In the genomic region with DNA sequence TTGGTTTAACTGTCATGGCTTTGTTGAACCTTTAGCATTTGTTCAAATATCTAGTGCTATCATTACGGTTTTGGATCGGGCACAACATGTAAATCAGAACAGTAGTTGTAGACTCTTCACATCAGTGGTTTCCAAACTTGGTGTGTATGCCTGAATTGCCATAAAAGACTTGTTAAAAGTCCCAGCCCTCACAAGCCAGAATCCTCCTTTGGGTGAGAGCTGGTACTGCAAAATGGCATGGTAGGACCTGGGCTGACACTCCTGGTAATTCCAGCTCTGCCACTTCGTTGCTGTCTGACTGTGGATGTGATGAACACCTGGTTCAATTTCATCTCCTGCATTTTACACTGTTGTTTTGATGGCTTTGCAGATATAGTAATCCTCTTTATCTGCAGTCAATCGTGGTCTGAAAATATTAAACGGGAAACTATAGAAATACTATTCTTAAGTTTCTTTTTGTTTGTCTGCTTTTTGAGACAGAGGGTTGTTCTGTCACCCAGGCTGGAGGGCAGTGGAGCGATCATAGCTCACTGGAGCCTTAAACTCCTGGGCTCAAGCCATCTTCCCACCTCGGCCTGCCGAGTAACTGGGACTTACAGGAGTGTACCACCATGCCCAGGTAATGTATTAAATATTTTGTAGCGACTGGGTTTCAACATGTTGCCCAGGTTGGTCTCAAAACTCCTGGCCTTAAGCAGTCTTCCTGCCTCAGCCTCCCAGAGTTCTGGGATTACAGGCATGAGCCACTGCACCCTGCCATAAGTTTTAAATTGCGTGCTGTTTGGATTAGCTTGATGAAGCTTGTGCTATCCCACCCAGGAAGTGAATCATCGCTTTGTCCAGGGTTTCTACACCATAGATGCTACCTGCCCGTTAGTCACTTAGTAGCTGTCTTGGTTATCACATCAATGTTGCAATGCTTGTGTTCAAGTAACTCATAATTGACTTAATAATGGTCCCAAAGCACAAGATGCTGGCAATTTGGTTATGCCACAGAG, we compare ENCODE assay signal across 8 cellular contexts.
DNase-seq lines count a peak whose midpoint lies in the region; ATAC-seq, FAIRE-seq and TF ChIP-seq lines count a peak whose summit lies in the region.

No MANE protein-coding gene starts in this region.

- ATAC-seq in pancreas (peak; percentile 39 to 62 (median 50)), HG03457 (IDR thresholded peaks at IDR 0.05; ENCODE audit: unreplicated experiment) (no peak)

- H3K36me3 ChIP-seq in pancreas: no peaks in the 10 kb centered on the region

- peak overlapping the region; percentile 95 for H3K27ac ChIP-seq in RWPE1
- H3K27ac ChIP-seq in pancreas: no peak overlapping the region

- no peaks in the 10 kb centered on the region for H3K9me3 ChIP-seq in pancreas

- TF ChIP-seq CTCF in RWPE1 (conservative IDR thresholded peaks at IDR 0.05; ENCODE audit: low read depth): no peak; the same call in 1 of the 2 replicates
- TF ChIP-seq CTCF in pancreas (IDR thresholded peaks at IDR 0.05): peak in 1 of 4 donors; percentile 7

- DNase-seq in DMS 273 treated with DMSO at 0.1 percent for 48 hours (lab: John Stamatoyannopoulos, UW) (peak; percentile 15), HEK293T (ENCODE audit: extremely low spot score) (peak; percentile 52), RWPE1 (ENCODE audit: low spot score) (peak; percentile 78), pancreas (no peak), NCI-H774 (lab: John Stamatoyannopoulos, UW) (no peak), putamen (ENCODE audit: low spot score) (no peak)
- peak; percentile 39 for DNase-seq in central memory CD4-positive, alpha-beta T cell

- POLR2A ChIA-PET in HEK293T (lab: Yijun Ruan, JAX): interaction anchor here (1.1 kb wide), 1 partner anchor 107 kb away, joined by 5 read pairs; no protein-coding TSS in a partner anchor
- POLR2A ChIA-PET in RWPE1 (lab: Yijun Ruan, JAX; ENCODE audit: low non-redundant PET): no interaction called here

- no peak overlapping the region for H3K4me3 ChIP-seq in pancreas

- no peaks in the 10 kb centered on the region for H3K27me3 ChIP-seq in pancreas

- peaks cover 0 to 17% (median 0%) of the 10 kb centered on the region in 3 donors for H3K4me1 ChIP-seq in pancreas

- CTCF ChIA-PET in HEK293T (lab: Yijun Ruan, JAX) (interaction anchor here (0.6 to 0.9 kb wide), 2 partner anchors 35 to 58 kb away, joined by 3 to 4 read pairs; no protein-coding TSS in a partner anchor), RWPE1 (lab: Yijun Ruan, JAX) (no interaction called here)

- FAIRE-seq in pancreas (lab: Jason Lieb, UNC): no peak

- intact Hi-C loops in pancreas (cut with DNase I): no loop called here

- WGBS in pancreas, 2 donors: 79 to 83% methylated on average over 12 of the region's 12 CpGs

TF ChIP-seq in HEK293T, 16 proteins besides CTCF, POLR2A, EP300 and RAD21:
- TF ChIP-seq ELF4 (IDR thresholded peaks at IDR 0.05) (no peak), TARDBP (IDR thresholded peaks at IDR 0.05) (no peak), FOXK2 (IDR thresholded peaks at IDR 0.05) (no peak)

Comparison
In these comparisons a context has a peak if more than half of its experiments do, and no peak if none do; other contexts are left out.
1. DNase-seq: peak in DMS 273 treated with DMSO at 0.1 percent for 48 hours (single experiment), HEK293T (single experiment), RWPE1 (single experiment) and central memory CD4-positive, alpha-beta T cell (single experiment); none in pancreas (0 of 6), NCI-H774 (single experiment) and putamen (single experiment).